ENCODE assay signal across 14 cellular contexts in the genomic region with DNA sequence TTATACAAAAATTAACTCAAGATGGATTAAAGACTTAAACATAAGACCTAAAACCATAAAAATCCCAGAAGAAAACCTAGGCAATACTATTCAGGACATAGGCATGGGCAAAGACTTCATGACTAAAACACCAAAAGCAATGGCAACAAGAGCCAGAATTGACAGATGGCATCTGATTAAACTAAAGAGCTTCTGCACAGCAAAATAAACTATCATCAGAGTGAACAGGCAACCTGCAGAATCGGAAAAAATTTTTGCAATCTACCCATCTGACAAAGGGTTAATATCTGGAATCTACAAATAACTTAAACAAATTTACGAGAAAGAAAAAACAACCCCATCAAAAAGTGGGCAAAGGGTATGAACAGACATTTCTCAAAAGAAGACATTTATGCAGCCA. TPM values are rescaled to one million over a fixed set of nuclear protein-coding genes. Genes with fewer than 3 reads are reported as not detected.
"Had no signal": no experiment of that assay in that cellular context is flagged by ENCODE, and none has a peak within 500 bp of the region (broad histone marks: within the 10 kb centered on the region; RNA-seq: fewer than 3 reads in every experiment).

No MANE protein-coding gene starts in this region.

RNA-seq across cellular contexts. Expression of a gene that starts 37.1 kb away (rescaled TPM):
- total RNA-seq: activated naive CD4-positive, alpha-beta T cell treated with anti-CD3 and anti-CD28 coated beads for 36 hours; activated naive CD4-positive, alpha-beta T cell treated with anti-CD3 and anti-CD28 coated beads, Interleukin-2, amount 50 U/mL, for 72 hours; activated naive CD8-positive, alpha-beta T cell treated with anti-CD3 and anti-CD28 coated beads for 36 hours; activated naive CD8-positive, alpha-beta T cell treated with anti-CD3 and anti-CD28 coated beads, Interleukin-2, amount 10 ng/mL, durations not matched to agents 7 days and 5 days; activated T-cell treated with anti-CD3 and anti-CD28 coated beads, Interleukin-2, amount 50 U/mL, for 4 hours; activated T-cell treated with anti-CD3 and anti-CD28 coated beads, Interleukin-2, amount 50 U/mL, for 72 hours; activated T-helper 1 cell treated with anti-CD3 and anti-CD28 coated beads, Interleukin-12 subunit alpha, Interleukin-12 subunit beta, Interleukin-2, Interleukin-4 antibody, amounts not matched to agents 30 ng/mL and 10 ng/mL and 1 ng/mL, durations not matched to agents 14 hours and 24 hours and 36 hours; activated T-helper 17 cell treated with anti-CD3 and anti-CD28 coated beads, Interleukin-2, amount 50 U/mL, for 72 hours; activated T-helper 2 cell treated with anti-CD3 and anti-CD28 coated beads, Interferon-gamma antibody, Interleukin-2, Interleukin-4, amounts not matched to agents 10 μg/mL and 5 μg/mL and 100 μg/mL, durations not matched to agents 14 hours and 24 hours and 36 hours; ascending aorta; astrocyte; body of pancreas; bronchial epithelial cell; chondrocyte had no signal
